In genomic region chr1:79281442-79281841, GRCh38 we compare ENCODE assay signal across 8 cellular contexts.
"Had no signal": no experiment of that assay in that cellular context is flagged by ENCODE, and none has a peak within 500 bp of the region (broad histone marks: within the 10 kb centered on the region; RNA-seq: fewer than 3 reads in every experiment).

No MANE protein-coding gene starts in this region.

- H3K4me3 Mint-ChIP-seq: GM23338, H9 had no signal

- H3K9ac ChIP-seq: KMS-11 had no signal

- H2AFZ ChIP-seq: GM23338 had no signal

- H3K27ac Mint-ChIP-seq: GM23338, H9 had no signal

- H3K4me2 ChIP-seq: GM23338, KMS-11 had no signal

- ATAC-seq: GM23338 had no signal

- H3K27ac ChIP-seq: KMS-11 had no signal

- H3K9me3 Mint-ChIP-seq: GM23338 had no signal

- FAIRE-seq: H1, H54, HTR-8/SVneo had no signal

- H3K4me3 ChIP-seq: GM23338 had no signal

- DNase-seq: H9, Karpas-422, KBM-7 had no signal
